1 cellular context compared by ENCODE assay signal in the genomic region with DNA sequence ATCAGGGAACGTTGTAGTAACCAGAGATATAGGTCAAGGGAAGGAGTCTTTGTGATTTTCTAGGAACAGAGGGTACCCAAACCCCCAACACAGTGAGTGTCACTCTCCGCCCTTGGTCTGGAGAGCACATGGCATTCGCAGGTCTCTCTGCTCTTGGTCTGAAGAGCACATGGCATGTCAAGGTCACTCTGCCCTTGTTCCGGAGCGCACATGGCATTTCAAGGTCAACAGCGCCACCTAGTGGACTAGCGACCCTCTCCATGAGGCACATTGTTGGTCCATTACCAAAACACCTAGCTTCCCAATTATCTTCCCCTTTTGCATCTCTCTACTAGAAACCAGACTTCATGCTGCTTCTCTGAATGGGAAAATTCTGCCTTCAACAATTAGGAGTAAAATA.
A peak's percentile ranks its signal among the peaks of the same experiment; 100 is the strongest.
TF ChIP-seq lines count a peak whose summit lies in the region.

No MANE protein-coding gene starts in this region.

TF ChIP-seq in HCT116, 20 proteins besides CTCF, POLR2A, EP300 and RAD21 (continued from another document):
- no peak for TF ChIP-seq POLR2AphosphoS5 (IDR thresholded peaks at IDR 0.05; ENCODE audit: low read depth, low read length)
- TF ChIP-seq, protein P1, sequence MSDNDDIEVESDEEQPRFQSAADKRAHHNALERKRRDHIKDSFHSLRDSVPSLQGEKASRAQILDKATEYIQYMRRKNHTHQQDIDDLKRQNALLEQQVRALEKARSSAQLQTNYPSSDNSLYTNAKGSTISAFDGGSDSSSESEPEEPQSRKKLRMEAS (IDR thresholded peaks at IDR 0.05): peak; percentile 76
- TF ChIP-seq YY1 (IDR thresholded peaks at IDR 0.05; ENCODE audit: extremely low read depth, insufficient replicate concordance, low read depth, low read length): no peak
- no peak for TF ChIP-seq ZFX (IDR thresholded peaks at IDR 0.05)
- peak; percentile 34; the same call in 1 of the 2 replicates for TF ChIP-seq CBX3 (IDR thresholded peaks at IDR 0.05; ENCODE audit: low read depth)
